ENCODE assay signal across 8 cellular contexts in the genomic region with DNA sequence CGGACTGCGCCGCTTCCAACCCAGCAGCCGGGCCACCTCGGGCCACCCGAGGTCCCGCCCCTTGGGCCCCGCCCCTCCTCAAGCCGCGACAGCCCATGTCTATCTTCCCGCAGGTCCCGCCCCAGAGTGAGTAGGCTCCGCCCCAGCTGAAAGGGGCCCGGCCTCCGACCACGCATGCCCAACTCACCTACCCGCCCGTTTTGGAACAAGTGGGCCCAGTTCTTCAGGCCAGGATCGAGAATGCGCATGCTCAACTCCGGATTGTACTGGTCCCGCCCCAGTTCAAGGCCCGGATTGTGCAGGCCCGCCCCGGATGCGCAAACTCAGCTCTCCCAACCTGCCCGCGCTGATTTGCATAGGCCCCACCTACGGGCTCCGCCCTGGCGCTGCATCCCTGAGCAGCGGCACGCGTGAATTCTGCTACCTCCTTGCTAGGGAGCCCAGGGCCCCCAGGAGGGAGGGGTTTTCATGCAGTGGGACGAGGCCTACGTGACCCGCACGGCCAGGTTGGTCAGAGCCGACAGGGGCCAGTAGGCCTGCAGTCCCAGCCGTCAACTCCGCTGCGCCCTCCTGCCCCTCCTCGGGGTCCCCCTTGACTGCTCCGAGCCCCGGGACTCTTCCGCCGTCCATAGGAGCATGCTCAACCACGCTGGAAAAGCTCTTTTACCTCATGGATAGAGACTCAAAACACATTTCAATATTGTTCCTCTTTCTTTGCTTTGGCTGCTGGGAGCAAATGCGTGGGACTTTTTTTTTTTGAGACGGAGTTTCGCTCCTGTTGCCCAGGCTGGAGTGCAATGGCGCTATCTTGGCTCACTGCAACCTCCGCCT. TPM values are rescaled to one million over a fixed set of nuclear protein-coding genes. Genes with fewer than 3 reads are reported as not detected.
DNase-seq lines count a peak whose midpoint lies in the region; ATAC-seq, FAIRE-seq and TF ChIP-seq lines count a peak whose summit lies in the region.

Gene PFKFB4, minus strand, starts transcription at position 8 of the 831 bp plus-strand sequence. CDS start 26 bp downstream, outside the sequence.

- TF ChIP-seq CTCF in A549 (IDR thresholded peaks at IDR 0.05): no peak
- no peak for TF ChIP-seq CTCF in brain microvascular endothelial cell (IDR thresholded peaks at IDR 0.05; ENCODE audit: low read depth, low read length, missing control alignments)
- peak in 1 of 4 experiments; percentile 13 for TF ChIP-seq CTCF in sigmoid colon (IDR thresholded peaks at IDR 0.05)

- CTCF ChIA-PET in A549 (lab: Yijun Ruan, JAX): interaction anchor here (0.6 to 1.4 kb wide), 5 partner anchors 20 to 238 kb away, joined by 3 to 4 read pairs (median 3); no protein-coding TSS in a partner anchor

- H3K4me1 ChIP-seq in A549 (peaks cover 44% of the 10 kb centered on the region), sigmoid colon (peaks cover 0 to 52% (median 42%) of the 10 kb centered on the region in 4 donors)

- H3K27me3 ChIP-seq in brain microvascular endothelial cell (replicated peaks): no peaks in the 10 kb centered on the region
- H3K27me3 ChIP-seq in sigmoid colon: no peaks in the 10 kb centered on the region

- TF ChIP-seq POLR2A in A549 (IDR thresholded peaks at IDR 0.05; ENCODE audit: low read length): peak; percentile 15; the same call in 1 of the 2 replicates
- TF ChIP-seq POLR2A in sigmoid colon (IDR thresholded peaks at IDR 0.05): no peak

- H3K4me3 ChIP-seq in A549: peak within 1 kb of the TSS; percentile 54
- H3K4me3 ChIP-seq in brain microvascular endothelial cell (ENCODE audit: low read depth, low read length): peak within 1 kb of the TSS; percentile 65
- peak within 1 kb of the TSS; percentile 39 to 61 (median 58) for H3K4me3 ChIP-seq in sigmoid colon

- peak within 1 kb of the TSS; percentile 89 for H3K4me2 ChIP-seq in A549

- 21% methylated on average over 17 of the region's 53 CpGs for WGBS in A549 (ENCODE audit: missing lambda C conversion rate)
- WGBS in sigmoid colon, 2 donors: 1% methylated on average over 53 of the region's 53 CpGs

- no peaks in the 10 kb centered on the region for H3K36me3 ChIP-seq in brain microvascular endothelial cell (replicated peaks)
- H3K36me3 ChIP-seq in sigmoid colon: no peaks in the 10 kb centered on the region

- H3K9me3 ChIP-seq in A549: no peaks in the 10 kb centered on the region
- no peaks in the 10 kb centered on the region for H3K9me3 ChIP-seq in sigmoid colon

- no peak for FAIRE-seq in A549 (lab: Jason Lieb, UNC)

- POLR2A ChIA-PET in A549 (lab: Yijun Ruan, JAX): interaction anchor here (0.6 kb wide), 1 partner anchor 53 kb away, joined by 7 read pairs; no protein-coding TSS in a partner anchor

- DNase-seq in A549 (ENCODE audit: low read depth in 1 of 2, low spot score in 1 of 2) (peak; percentile 91 to 99), NCI-H2107 treated with DMSO at 0.1 percent for 48 hours (lab: John Stamatoyannopoulos, UW; ENCODE audit: unreplicated experiment) (peak; percentile 95), UCSD-AML1 (lab: John Stamatoyannopoulos, UW; ENCODE audit: unreplicated experiment) (peak; percentile 99), brain microvascular endothelial cell (peak; percentile 99), iPS DF 4.7 (ENCODE audit: extremely low read depth, low spot score) (peak; percentile 96), sigmoid colon (peak; percentile 100)

- intact Hi-C loops in sigmoid colon (cut with DNase I): loop anchor here (5.0 kb wide), 2 partner anchors 110 to 155 kb away; partner anchors contain the start of gene ATRIP

- in situ Hi-C loops in brain microvascular endothelial cell (cut with HindIII; ENCODE audit: low pct_ligation_motif_present, low sequenced_read_pairs): no loop called here

- TF ChIP-seq EP300 in A549 (IDR thresholded peaks at IDR 0.05) (no peak), sigmoid colon (IDR thresholded peaks at IDR 0.05) (no peak)

- ATAC-seq in A549 (peak; percentile 47 to 85), GM18858 (IDR thresholded peaks at IDR 0.05; ENCODE audit: unreplicated experiment) (peak; percentile 64), HG03066 (IDR thresholded peaks at IDR 0.05; ENCODE audit: low read depth, unreplicated experiment) (peak; percentile 78)

- H3K27ac ChIP-seq in A549: peak within 1 kb of the TSS; percentile 67 to 92
- H3K27ac ChIP-seq in brain microvascular endothelial cell: no peak within 1 kb of the TSS
- H3K27ac ChIP-seq in sigmoid colon: peak within 1 kb of the TSS; percentile 72 to 83 (median 74)

- no peak for TF ChIP-seq RAD21 in A549 (conservative IDR thresholded peaks at IDR 0.05 in 1 of 2, IDR thresholded peaks at IDR 0.05 in 1 of 2)

TF ChIP-seq in A549, 52 proteins besides CTCF, POLR2A, EP300 and RAD21:
- TF ChIP-seq ATOH8 (CRISPR knock-in tag; IDR thresholded peaks at IDR 0.05; ENCODE audit: low read depth): no peak
- no peak for TF ChIP-seq ESRRA (IDR thresholded peaks at IDR 0.05; ENCODE audit: borderline replicate concordance, low read length)
- peak; percentile 44; the same call in 1 of the 2 replicates for TF ChIP-seq TFCP2L1 (CRISPR knock-in tag; IDR thresholded peaks at IDR 0.05)
- no peak for TF ChIP-seq SMC3 (IDR thresholded peaks at IDR 0.05)
- no peak for TF ChIP-seq E2F6 (IDR thresholded peaks at IDR 0.05; ENCODE audit: borderline replicate concordance, low read depth)
- TF ChIP-seq JUN (IDR thresholded peaks at IDR 0.05): peak in 1 of 2 experiments; percentile 27; a peak in 1 of 5 replicates
- TF ChIP-seq CHD4 (IDR thresholded peaks at IDR 0.05; ENCODE audit: borderline replicate concordance): no peak
- TF ChIP-seq, protein P1, sequence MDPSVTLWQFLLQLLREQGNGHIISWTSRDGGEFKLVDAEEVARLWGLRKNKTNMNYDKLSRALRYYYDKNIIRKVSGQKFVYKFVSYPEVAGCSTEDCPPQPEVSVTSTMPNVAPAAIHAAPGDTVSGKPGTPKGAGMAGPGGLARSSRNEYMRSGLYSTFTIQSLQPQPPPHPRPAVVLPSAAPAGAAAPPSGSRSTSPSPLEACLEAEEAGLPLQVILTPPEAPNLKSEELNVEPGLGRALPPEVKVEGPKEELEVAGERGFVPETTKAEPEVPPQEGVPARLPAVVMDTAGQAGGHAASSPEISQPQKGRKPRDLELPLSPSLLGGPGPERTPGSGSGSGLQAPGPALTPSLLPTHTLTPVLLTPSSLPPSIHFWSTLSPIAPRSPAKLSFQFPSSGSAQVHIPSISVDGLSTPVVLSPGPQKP (IDR thresholded peaks at IDR 0.05; ENCODE audit: low read depth, low read length): no peak
- TF ChIP-seq MAFK (IDR thresholded peaks at IDR 0.05; ENCODE audit: partially characterized antibody): no peak
- TF ChIP-seq BCL3 (IDR thresholded peaks at IDR 0.05): no peak
- TF ChIP-seq MYC (IDR thresholded peaks at IDR 0.05; ENCODE audit: borderline replicate concordance, low read length): no peak
- TF ChIP-seq HOXB13 (CRISPR knock-in tag; IDR thresholded peaks at IDR 0.05; ENCODE audit: low read depth): no peak

RNA-seq across cellular contexts. Expression of gene PFKFB4, which starts in this region (rescaled TPM):
- polyA plus RNA-seq in A549 (2011; rRNA removed) (8.4 and 15.0 TPM in 2 replicates), A549 (2017; fragmentation: RNase III; extraction: RNeasy Plus Mini Kit Qiagen cat#74134 plus additional on column Dnase treatment) (19.6 to 21.1 TPM (median 20.9 TPM) in 3 replicates), sigmoid colon (1 to 10 TPM; 4.2 to 8.0 (median 4.8) TPM)
- 7.0 and 8.9 TPM in 2 replicates for polyA plus RNA-seq in A549 (2012; cell fraction: cytosol; rRNA removed)
- polyA plus RNA-seq in A549 (2012; cell fraction: nucleus; rRNA removed): 57.5 and 76.0 TPM in 2 replicates
- polyA minus RNA-seq in A549 (2011; rRNA and poly(A)+ RNA removed): 9.4 and 15.1 TPM in 2 replicates
- total RNA-seq in sigmoid colon: 1 to 10 TPM; 1.5 to 6.7 (median 2.7) TPM
